In the genomic region with DNA sequence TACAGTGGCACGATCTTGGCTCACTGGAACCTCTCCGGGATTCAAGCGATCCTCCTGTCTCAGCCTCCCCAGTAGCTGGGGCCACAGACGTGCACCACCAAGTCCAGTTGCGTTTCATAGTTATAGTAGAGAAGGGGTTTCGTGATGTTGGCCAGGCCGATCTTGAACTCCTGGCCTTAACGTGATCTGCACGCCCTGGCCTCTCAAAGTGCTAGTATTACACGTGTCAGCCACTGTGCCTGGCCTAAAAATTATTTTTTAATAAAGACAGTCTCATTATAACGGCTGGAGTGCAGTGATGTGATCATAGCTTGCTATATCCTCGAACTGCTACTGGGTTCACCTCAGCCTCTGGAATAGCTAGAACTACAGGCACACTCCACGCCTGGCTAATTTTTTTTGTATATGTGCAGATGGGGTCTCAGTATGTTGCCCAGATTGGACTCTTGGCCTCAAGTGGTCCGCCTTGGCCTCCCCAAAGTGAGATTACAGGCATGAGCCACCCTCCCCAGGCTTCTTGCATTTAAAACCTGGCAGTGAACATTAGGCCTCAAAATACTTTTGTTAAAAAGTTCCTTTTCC, we compare ENCODE assay signal across 14 cellular contexts. TPM values are rescaled to one million over a fixed set of nuclear protein-coding genes. Genes with fewer than 3 reads are reported as not detected.
DNase-seq lines count a peak whose midpoint lies in the region; ATAC-seq, FAIRE-seq and TF ChIP-seq lines count a peak whose summit lies in the region.
"Had no signal": no experiment of that assay in that cellular context is flagged by ENCODE, and none has a peak within 500 bp of the region (broad histone marks: within the 10 kb centered on the region; RNA-seq: fewer than 3 reads in every experiment).

No MANE protein-coding gene starts in this region.

- no peaks in the 10 kb centered on the region; a peak in 1 of 5 replicates for H3K27me3 ChIP-seq in HepG2 (ENCODE audit: control insufficient read depth in 1 of 2, insufficient read depth in 2 of 2, low read length in 2 of 2)
- H3K27me3 ChIP-seq in right lobe of liver = no peaks in the 10 kb centered on the region
- no peaks in the 10 kb centered on the region for H3K27me3 ChIP-seq in GM12878 (replicated peaks in 1 of 2; ENCODE audit: control insufficient read depth in 2 of 2, insufficient read depth in 2 of 2, low read length in 1 of 2)
- no peaks in the 10 kb centered on the region for H3K27me3 ChIP-seq in brain microvascular endothelial cell (replicated peaks)

- peak overlapping the region; percentile 62 to 73 for H3K4me3 Mint-ChIP-seq in stimulated activated naive CD8-positive, alpha-beta T cell treated with anti-CD3 and anti-CD28 coated beads, Interleukin-15, amount 100 ng/mL, for 72 hours

- TF ChIP-seq RAD21 in HepG2 (CRISPR knock-in tag; IDR thresholded peaks at IDR 0.05) (no peak), GM12878 (IDR thresholded peaks at IDR 0.05; ENCODE audit: insufficient read depth, low read depth, low read length) (no peak)

- intact Hi-C loops in HepG2 (cut with micrococcal nuclease; ENCODE audit: unreplicated experiment) = no loop called here
- intact Hi-C loops in right lobe of liver (cut with DNase I) = no loop called here
- intact Hi-C loops in GM12878 (cut with micrococcal nuclease; ENCODE audit: unreplicated experiment) = no loop called here
- intact Hi-C loops in mucosa of descending colon (cut with DNase I, micrococcal nuclease) = no loop called here

- peak overlapping the region in 1 of 3 experiments; percentile 28; a peak in 3 of 6 replicates for H3K4me3 ChIP-seq in HepG2 (replicated peaks in 1 of 3; ENCODE audit: insufficient read depth in 1 of 3, low read depth in 2 of 3, low read length in 3 of 3)
- H3K4me3 ChIP-seq in right lobe of liver = no peak overlapping the region
- H3K4me3 ChIP-seq in NB4 (ENCODE audit: low read depth, low read length) = peak overlapping the region; percentile 98
- H3K4me3 ChIP-seq in GM12878 = peak overlapping the region; percentile 92
- H3K4me3 ChIP-seq in mucosa of descending colon = no peak overlapping the region
- H3K4me3 ChIP-seq in brain microvascular endothelial cell (ENCODE audit: low read depth, low read length) = no peak overlapping the region

- peaks cover 22 to 62% of the 10 kb centered on the region in 2 experiments for H3K36me3 ChIP-seq in HepG2 (replicated peaks in 1 of 2; ENCODE audit: control insufficient read depth in 1 of 2, insufficient read depth in 2 of 2, low read length in 2 of 2)
- peaks cover 10 to 63% (median 34%) of the 10 kb centered on the region in 4 donors for H3K36me3 ChIP-seq in right lobe of liver
- peaks cover 16 to 30% of the 10 kb centered on the region in 2 experiments for H3K36me3 ChIP-seq in GM12878 (ENCODE audit: control insufficient read depth in 2 of 2, insufficient read depth in 2 of 2, low read length in 1 of 2)
- peaks cover 5% of the 10 kb centered on the region for H3K36me3 ChIP-seq in mucosa of descending colon (ENCODE audit: low read depth)
- H3K36me3 ChIP-seq in brain microvascular endothelial cell (replicated peaks) = peaks cover 67% of the 10 kb centered on the region

- TF ChIP-seq EP300 in HepG2 (IDR thresholded peaks at IDR 0.05; ENCODE audit: low read depth in 2 of 2, low read length in 2 of 2) (no peak), HepG2 (CRISPR knock-in tag; IDR thresholded peaks at IDR 0.05; ENCODE audit: borderline replicate concordance) (no peak), GM12878 (IDR thresholded peaks at IDR 0.05; ENCODE audit: borderline replicate concordance in 1 of 2, control insufficient read depth in 1 of 2, low read depth in 2 of 2, low read length in 2 of 2) (no peak)

- H3K9me3 ChIP-seq in HepG2 (ENCODE audit: low read length) (no peaks in the 10 kb centered on the region), right lobe of liver (no peaks in the 10 kb centered on the region), GM12878 (replicated peaks; ENCODE audit: control insufficient read depth, insufficient read depth, low read length) (no peaks in the 10 kb centered on the region), mucosa of descending colon (no peaks in the 10 kb centered on the region)

- H3K9ac ChIP-seq in HepG2 (ENCODE audit: insufficient read depth, low read depth, low read length) (no peak overlapping the region), GM12878 (ENCODE audit: control insufficient read depth, insufficient read depth, low read length) (peak overlapping the region; percentile 9; the same call in 1 of the 2 replicates)

- H3K27me3 Mint-ChIP-seq in stimulated activated naive CD8-positive, alpha-beta T cell treated with anti-CD3 and anti-CD28 coated beads, Interleukin-15, amount 100 ng/mL, for 72 hours = no peaks in the 10 kb centered on the region
- H3K27me3 Mint-ChIP-seq: activated CD4-positive, alpha-beta T cell treated with anti-CD3 and anti-CD28 coated beads, Interleukin-2, amount 10 ng/mL, durations not matched to agents 7 days and 5 days had no signal

- TF ChIP-seq POLR2A in HepG2 (IDR thresholded peaks at IDR 0.05; ENCODE audit: insufficient read depth in 1 of 2, low read depth in 2 of 2, low read length in 2 of 2) = peak; percentile 5 to 29; a peak in 2 of 4 replicates
- no peak for TF ChIP-seq POLR2A in right lobe of liver (IDR thresholded peaks at IDR 0.05)
- TF ChIP-seq POLR2A in NB4 (IDR thresholded peaks at IDR 0.05; ENCODE audit: extremely low read depth, insufficient read length) = no peak
- TF ChIP-seq POLR2A in GM12878 (IDR thresholded peaks at IDR 0.05; ENCODE audit: low read depth, low read length) = no peak; the same call in 1 of the 2 replicates

- H3K79me2 ChIP-seq in HepG2 (ENCODE audit: insufficient read depth, low read length) = peaks cover 94% of the 10 kb centered on the region
- peaks cover 94% of the 10 kb centered on the region for H3K79me2 ChIP-seq in GM12878 (ENCODE audit: control insufficient read depth, insufficient read depth, low read length)

- H2AFZ ChIP-seq in HepG2 (ENCODE audit: low read length) (no peak overlapping the region), GM12878 (ENCODE audit: control insufficient read depth, low read depth, low read length) (no peak overlapping the region)

- H3K9me3 Mint-ChIP-seq in stimulated activated naive CD8-positive, alpha-beta T cell treated with anti-CD3 and anti-CD28 coated beads, Interleukin-15, amount 100 ng/mL, for 72 hours = no peaks in the 10 kb centered on the region
- H3K9me3 Mint-ChIP-seq: activated CD4-positive, alpha-beta T cell treated with anti-CD3 and anti-CD28 coated beads, Interleukin-2, amount 10 ng/mL, durations not matched to agents 7 days and 5 days had no signal

- in situ Hi-C loops in HepG2 (cut with HindIII; ENCODE audit: extremely low pct_ligation_motif_present, low pct_unique_long_range_greater_than_20kb) = no loop called here
- in situ Hi-C loops in GM12878 (cut with MboI) = no loop called here
- in situ Hi-C loops in brain microvascular endothelial cell (cut with HindIII; ENCODE audit: low pct_ligation_motif_present, low sequenced_read_pairs) = no loop called here

- peaks cover 82% of the 10 kb centered on the region for H3K4me1 Mint-ChIP-seq in stimulated activated naive CD8-positive, alpha-beta T cell treated with anti-CD3 and anti-CD28 coated beads, Interleukin-15, amount 100 ng/mL, for 72 hours

- POLR2A ChIA-PET in HepG2 (lab: Yijun Ruan, JAX) (no interaction called here), GM12878 (lab: Charles Lee) (interaction anchor here (1.7 kb wide), 1 partner anchor 18 kb away, joined by 11 read pairs; no protein-coding TSS in a partner anchor)

- H3K4me1 ChIP-seq in HepG2 (ENCODE audit: insufficient read depth, low read length) (peaks cover 71% of the 10 kb centered on the region), right lobe of liver (peaks cover 0 to 22% (median 7%) of the 10 kb centered on the region in 4 donors), GM12878 (ENCODE audit: control insufficient read depth, insufficient read depth, low read length) (peaks cover 5% of the 10 kb centered on the region), mucosa of descending colon (ENCODE audit: low read depth) (peaks cover 22% of the 10 kb centered on the region)

- ATAC-seq in HepG2 (no peak), right lobe of liver (no peak), GM12878 (no peak), mucosa of descending colon (no peak)
- ATAC-seq in stimulated activated naive CD8-positive, alpha-beta T cell treated with anti-CD3 and anti-CD28 coated beads, Interleukin-15, amount 100 ng/mL, for 72 hours = no peak

- BruUV-seq in HepG2 (replicated peaks; lab: Mats Ljungman, UMichigan) (no TSS peak), GM12878 (replicated peaks; lab: Mats Ljungman, UMichigan) (no TSS peak)

- CTCF ChIA-PET in HepG2 (lab: Yijun Ruan, JAX; ENCODE audit: low intra/inter-chr PET ratio, low total read pairs) = no interaction called here
- CTCF ChIA-PET in GM12878 (lab: Yijun Ruan, JAX) = interaction anchor here (1.1 to 3.2 kb wide), 5 partner anchors 13 to 185 kb away, joined by 4 to 11 read pairs (median 5); a partner anchor contains a TSS

- no peak overlapping the region for H3K27ac ChIP-seq in HepG2 (ENCODE audit: extremely low read length, insufficient read depth, low read length)
- H3K27ac ChIP-seq in right lobe of liver = no peak overlapping the region
- no peak overlapping the region for H3K27ac ChIP-seq in GM12878 (ENCODE audit: control insufficient read depth, insufficient read depth)
- H3K27ac ChIP-seq in brain microvascular endothelial cell = no peak overlapping the region

- RAD21 ChIA-PET in GM12878 (lab: Charles Lee; ENCODE audit: unreplicated experiment) = no interaction called here

- TF ChIP-seq CTCF in HepG2 (CRISPR knock-in tag; IDR thresholded peaks at IDR 0.05) (no peak), right lobe of liver (IDR thresholded peaks at IDR 0.05) (no peak), NB4 (IDR thresholded peaks at IDR 0.05; ENCODE audit: low read depth, low read length) (no peak), GM12878 (IDR thresholded peaks at IDR 0.05 in 2 of 3, conservative IDR thresholded peaks at IDR 0.05 in 1 of 3; ENCODE audit: control insufficient read depth in 2 of 3, extremely low read depth in 1 of 3, insufficient read depth in 1 of 3, low read depth in 3 of 3, low read length in 3 of 3) (no peak), mucosa of descending colon (IDR thresholded peaks at IDR 0.05) (no peak), brain microvascular endothelial cell (IDR thresholded peaks at IDR 0.05; ENCODE audit: low read depth, low read length, missing control alignments) (no peak)

- WGBS in HepG2 (ENCODE audit: low lambda C conversion rate) = 59% methylated on average over 9 of the region's 14 CpGs
- 68% methylated on average over 3 of the region's 14 CpGs for WGBS in right lobe of liver (ENCODE audit: insufficient coverage, low coverage, low lambda C conversion rate, missing lambda C conversion rate)
- 39% methylated on average over 14 of the region's 14 CpGs for WGBS in GM12878 (ENCODE audit: insufficient coverage, insufficient replicate concordance, low lambda C conversion rate, missing lambda C conversion rate)

- no peak for DNase-seq in HepG2 (ENCODE audit: low spot score)
- DNase-seq in right lobe of liver = no peak
- DNase-seq in NB4 (ENCODE audit: low read depth) = peak; percentile 3
- no peak for DNase-seq in GM12878 (ENCODE audit: low read depth, low spot score)
- no peak for DNase-seq in stimulated activated naive CD8-positive, alpha-beta T cell treated with anti-CD3 and anti-CD28 coated beads, Interleukin-15, amount 100 ng/mL, for 72 hours
- DNase-seq in mucosa of descending colon = no peak
- DNase-seq in HPDE6-E6E7 (ENCODE audit: extremely low spot score) = no peak
- DNase-seq in brain microvascular endothelial cell = no peak
- DNase-seq: activated CD4-positive, alpha-beta T cell treated with anti-CD3 and anti-CD28 coated beads, Interleukin-2, amount 10 ng/mL, durations not matched to agents 7 days and 5 days; NCI-H2029 treated with DMSO at 0.1 percent for 48 hours; stimulated activated CD4-positive, alpha-beta T cell treated with anti-CD3 and anti-CD28 coated beads, Interleukin-2, amount 100 ng/mL, for 48 hours; stimulated activated naive CD4-positive, alpha-beta T cell had no signal

- H4K20me1 ChIP-seq in HepG2 (ENCODE audit: insufficient read depth, low read length) (peaks cover 90% of the 10 kb centered on the region), GM12878 (ENCODE audit: control insufficient read depth, insufficient read depth) (peaks cover 18% of the 10 kb centered on the region; the same call in 1 of the 2 replicates)

- peak overlapping the region; percentile 69 to 95 for H3K27ac Mint-ChIP-seq in stimulated activated naive CD8-positive, alpha-beta T cell treated with anti-CD3 and anti-CD28 coated beads, Interleukin-15, amount 100 ng/mL, for 72 hours

- FAIRE-seq in HepG2 (lab: Jason Lieb, UNC) (no peak), GM12878 (lab: Jason Lieb, UNC) (no peak)
- FAIRE-seq: G401.6, islet of Langerhans had no signal

- SMC1A ChIA-PET in GM12878 (lab: Charles Lee; ENCODE audit: uncharacterized antibody, unreplicated experiment) = interaction anchor here (0.6 to 1.0 kb wide), 2 partner anchors 16 to 18 kb away, joined by 3 read pairs; no protein-coding TSS in a partner anchor

- H3K4me2 ChIP-seq in HepG2 (ENCODE audit: low read depth, low read length) (peak overlapping the region; percentile 94), GM12878 (ENCODE audit: control insufficient read depth, insufficient read depth) (peak overlapping the region; percentile 45)

RNA-seq across cellular contexts. Expression of a gene that starts 4.4 kb away (rescaled TPM):
- total RNA-seq in HepG2 (2016; rRNA removed; fragmentation: Illumina TruSeq; extraction: Trizol) (3,353 and 5,553 TPM in 2 replicates), right lobe of liver (100 to 1,000 TPM; 196 to 310 (median 258) TPM), GM12878 (2014; rRNA removed) (2,837 and 2,926 TPM in 2 replicates), GM12878 (2014; rRNA removed; fragmentation: Illumina TruSeq; extraction: Trizol) (5,396 and 5,466 TPM in 2 replicates), GM12878 (2021) (2,607 and 2,609 TPM in 2 replicates), mucosa of descending colon (100 to 1,000 TPM; 404 to 623 (median 596) TPM)
- total RNA-seq in HepG2 (2016; cell fraction: cytosol; rRNA removed; fragmentation: Illumina TruSeq; extraction: Trizol; ENCODE audit: low read depth) = 762 and 941 TPM in 2 replicates
- 3,423 and 5,528 TPM in 2 replicates for total RNA-seq in HepG2 (2016; cell fraction: insoluble cytoplasmic fraction; rRNA removed; fragmentation: Illumina TruSeq; extraction: Trizol)
- total RNA-seq in HepG2 (2016; cell fraction: membrane; rRNA removed; fragmentation: Illumina TruSeq; extraction: Trizol) = 1,613 and 2,053 TPM in 2 replicates
- 1,233 and 1,301 TPM in 2 replicates for total RNA-seq in HepG2 (2016; cell fraction: nucleus; rRNA removed; fragmentation: Illumina TruSeq; extraction: Trizol)
- polyA plus RNA-seq in HepG2 (2011; rRNA removed) (1,684 and 2,047 TPM in 2 replicates), GM12878 (2011; rRNA removed) (2,896 and 3,056 TPM in 2 replicates), GM12878 (2014; fragmentation: Illumina TruSeq; extraction: Trizol) (4,943 and 8,358 TPM in 2 replicates), GM12878 (2014; fragmentation: Nextera tagmentation; extraction: Ambion mirVana) (1,000 to 10,000 TPM; 3,742 to 5,105 TPM), GM12878 (2014; rRNA removed) (2,295 and 2,497 TPM in 2 replicates), GM12878 (2016; fragmentation: Nextera tagmentation; extraction: Ambion mirVana) (1,000 to 10,000 TPM; 1,843 to 2,046 TPM)
- polyA plus RNA-seq in HepG2 (2011; cell fraction: cytosol; rRNA removed) = 2,726 and 4,334 TPM in 2 replicates
- 901 and 998 TPM in 2 replicates for polyA plus RNA-seq in HepG2 (2011; cell fraction: nucleus; rRNA removed)
- 3,095 and 3,791 TPM in 2 replicates for polyA plus RNA-seq in HepG2 (2012)
- polyA plus RNA-seq in HepG2 (2016; cell fraction: cytosol; fragmentation: Illumina TruSeq; extraction: Trizol; ENCODE audit: low read depth) = 990 and 1,054 TPM in 2 replicates
- polyA plus RNA-seq in HepG2 (2016; cell fraction: insoluble cytoplasmic fraction; fragmentation: Illumina TruSeq; extraction: Trizol; ENCODE audit: low read depth) = 5,889 and 6,211 TPM in 2 replicates
- 1,669 and 1,931 TPM in 2 replicates for polyA plus RNA-seq in HepG2 (2016; cell fraction: membrane; fragmentation: Illumina TruSeq; extraction: Trizol; ENCODE audit: low read depth)
- 1,818 and 1,822 TPM in 2 replicates for polyA plus RNA-seq in HepG2 (2016; cell fraction: nucleus; fragmentation: Illumina TruSeq; extraction: Trizol; ENCODE audit: insufficient read depth, low read depth)
- polyA minus RNA-seq in HepG2 (2011; rRNA and poly(A)+ RNA removed; ENCODE audit: low replicate concordance) = 1,398 and 1,793 TPM in 2 replicates
- polyA minus RNA-seq in HepG2 (2011; cell fraction: cytosol; rRNA and poly(A)+ RNA removed) = 3,161 and 4,136 TPM in 2 replicates
- 529 and 590 TPM in 2 replicates for polyA minus RNA-seq in HepG2 (2011; cell fraction: nucleus; rRNA and poly(A)+ RNA removed)
- total RNA-seq in GM12878 (2013; cell fraction: nucleolus; rRNA removed) = 425 and 430 TPM in 2 replicates
- polyA plus RNA-seq in GM12878 (2011; ENCODE audit: low read depth) = 1,342 TPM
- polyA plus RNA-seq in GM12878 (2011; cell fraction: cytosol; rRNA removed) = 3,501 and 4,381 TPM in 2 replicates
- 735 and 1,933 TPM in 2 replicates for polyA plus RNA-seq in GM12878 (2011; cell fraction: nucleus; rRNA removed)
- 4,384 and 5,105 TPM in 2 replicates for polyA plus RNA-seq in GM12878 (2012)
- 1,162 and 2,005 TPM in 2 replicates for polyA minus RNA-seq in GM12878 (2011; rRNA and poly(A)+ RNA removed)
- polyA minus RNA-seq in GM12878 (2011; cell fraction: cytosol; rRNA and poly(A)+ RNA removed) = 2,291 and 2,774 TPM in 2 replicates
- polyA minus RNA-seq in GM12878 (2011; cell fraction: nucleus; rRNA and poly(A)+ RNA removed) = 272 and 485 TPM in 2 replicates

RNA-seq across cellular contexts. Expression of a gene that starts 27.4 kb away (rescaled TPM):
- total RNA-seq in HepG2 (2016; rRNA removed; fragmentation: Illumina TruSeq; extraction: Trizol) (not detected in 2 replicates), right lobe of liver (under 1 TPM in 1 of 6 experiments, not detected in 5; 0.12 TPM), GM12878 (2014; rRNA removed) (0.06 and 0.11 TPM in 2 replicates), GM12878 (2014; rRNA removed; fragmentation: Illumina TruSeq; extraction: Trizol) (0.04 TPM in 1 of 2 replicates, not detected in the other), GM12878 (2021) (not detected in 2 replicates), mucosa of descending colon (under 1 TPM in 2 of 3 donors, not detected in 1; 0.16 to 0.63 TPM)
- not detected in 2 replicates for total RNA-seq in HepG2 (2016; cell fraction: cytosol; rRNA removed; fragmentation: Illumina TruSeq; extraction: Trizol; ENCODE audit: low read depth)
- total RNA-seq in HepG2 (2016; cell fraction: insoluble cytoplasmic fraction; rRNA removed; fragmentation: Illumina TruSeq; extraction: Trizol) = not detected in 2 replicates
- total RNA-seq in HepG2 (2016; cell fraction: membrane; rRNA removed; fragmentation: Illumina TruSeq; extraction: Trizol) = not detected in 2 replicates
- not detected in 2 replicates for total RNA-seq in HepG2 (2016; cell fraction: nucleus; rRNA removed; fragmentation: Illumina TruSeq; extraction: Trizol)
- polyA plus RNA-seq in HepG2 (2011; rRNA removed) (0.04 TPM in 1 of 2 replicates, not detected in the other), GM12878 (2011; rRNA removed) (0.03 TPM in 1 of 2 replicates, not detected in the other), GM12878 (2014; fragmentation: Illumina TruSeq; extraction: Trizol) (not detected in 2 replicates), GM12878 (2014; fragmentation: Nextera tagmentation; extraction: Ambion mirVana) (not detected), GM12878 (2014; rRNA removed) (0.09 TPM in 1 of 2 replicates, not detected in the other), GM12878 (2016; fragmentation: Nextera tagmentation; extraction: Ambion mirVana) (under 1 TPM in 1 of 2 experiments, not detected in 1; 0.10 TPM)
- not detected in 2 replicates for polyA plus RNA-seq in HepG2 (2011; cell fraction: cytosol; rRNA removed)
- 0.05 and 0.24 TPM in 2 replicates for polyA plus RNA-seq in HepG2 (2011; cell fraction: nucleus; rRNA removed)
- 0.08 TPM in 1 of 2 replicates, not detected in the other for polyA plus RNA-seq in HepG2 (2012)
- polyA plus RNA-seq in HepG2 (2016; cell fraction: cytosol; fragmentation: Illumina TruSeq; extraction: Trizol; ENCODE audit: low read depth) = 0.06 TPM in 1 of 2 replicates, not detected in the other
- polyA plus RNA-seq in HepG2 (2016; cell fraction: insoluble cytoplasmic fraction; fragmentation: Illumina TruSeq; extraction: Trizol; ENCODE audit: low read depth) = not detected in 2 replicates
- polyA plus RNA-seq in HepG2 (2016; cell fraction: membrane; fragmentation: Illumina TruSeq; extraction: Trizol; ENCODE audit: low read depth) = 0.09 TPM in 1 of 2 replicates, not detected in the other
- not detected in 2 replicates for polyA plus RNA-seq in HepG2 (2016; cell fraction: nucleus; fragmentation: Illumina TruSeq; extraction: Trizol; ENCODE audit: insufficient read depth, low read depth)
- polyA minus RNA-seq in HepG2 (2011; rRNA and poly(A)+ RNA removed; ENCODE audit: low replicate concordance) = not detected in 2 replicates
- polyA minus RNA-seq in HepG2 (2011; cell fraction: cytosol; rRNA and poly(A)+ RNA removed) = not detected in 2 replicates
- not detected in 2 replicates for polyA minus RNA-seq in HepG2 (2011; cell fraction: nucleus; rRNA and poly(A)+ RNA removed)
- total RNA-seq in GM12878 (2013; cell fraction: nucleolus; rRNA removed) = not detected in 2 replicates
- polyA plus RNA-seq in GM12878 (2011; ENCODE audit: low read depth) = not detected
- polyA plus RNA-seq in GM12878 (2011; cell fraction: cytosol; rRNA removed) = 0.03 TPM in 1 of 2 replicates, not detected in the other
- 0.09 TPM in 2 replicates for polyA plus RNA-seq in GM12878 (2011; cell fraction: nucleus; rRNA removed)
- polyA plus RNA-seq in GM12878 (2012) = 0.07 TPM in 1 of 2 replicates, not detected in the other
- not detected in 2 replicates for polyA minus RNA-seq in GM12878 (2011; rRNA and poly(A)+ RNA removed)
- polyA minus RNA-seq in GM12878 (2011; cell fraction: cytosol; rRNA and poly(A)+ RNA removed) = not detected in 2 replicates
- polyA minus RNA-seq in GM12878 (2011; cell fraction: nucleus; rRNA and poly(A)+ RNA removed) = not detected in 2 replicates

Comparison
In these comparisons a context has a peak if more than half of its experiments do, and no peak if none do; other contexts are left out.
1. POLR2A ChIP-seq: peak in HepG2 (2 of 2); none in right lobe of liver (single experiment), NB4 (single experiment) and GM12878 (single experiment).
2. H3K4me3 ChIP-seq: peak in NB4 (single experiment) and GM12878 (single experiment); none in right lobe of liver (0 of 3), mucosa of descending colon (single experiment) and brain microvascular endothelial cell (single experiment).